In the genomic region with DNA sequence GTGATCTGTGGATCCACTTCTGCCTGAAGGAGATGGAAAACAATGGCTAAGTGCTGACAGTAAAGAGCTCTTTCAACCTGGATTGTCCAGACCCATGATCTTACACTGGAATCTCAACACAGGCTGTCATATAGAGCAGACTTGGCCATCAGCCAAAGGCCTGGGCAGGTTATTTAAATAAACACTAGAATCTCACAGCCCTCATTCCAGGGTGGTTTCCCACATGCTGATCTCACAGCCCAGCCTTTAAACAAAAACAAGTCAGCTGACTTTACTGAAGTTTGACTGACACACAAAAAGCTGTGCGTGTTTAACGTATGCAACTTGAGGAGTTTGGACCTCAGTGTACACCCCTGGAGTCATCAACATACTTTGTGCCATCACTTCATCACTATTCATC, we compare ENCODE assay signal across 13 cellular contexts. TPM values are rescaled to one million over a fixed set of nuclear protein-coding genes. Genes with fewer than 3 reads are reported as not detected.
DNase-seq lines count a peak whose midpoint lies in the region; ATAC-seq and TF ChIP-seq lines count a peak whose summit lies in the region.
"Had no signal": no experiment of that assay in that cellular context is flagged by ENCODE, and none has a peak within 500 bp of the region (broad histone marks: within the 10 kb centered on the region; RNA-seq: fewer than 3 reads in every experiment).

No MANE protein-coding gene starts in this region.

- no peaks in the 10 kb centered on the region for H3K27me3 Mint-ChIP-seq in WTC11 (ENCODE audit: low read depth)

- H3K4me1 Mint-ChIP-seq in WTC11 = peaks cover 15% of the 10 kb centered on the region

- no peak overlapping the region for H3K4me3 Mint-ChIP-seq in WTC11
- H3K4me3 Mint-ChIP-seq: HFFc6 had no signal

- no peak overlapping the region for H3K4me3 ChIP-seq in BE2C (ENCODE audit: low read depth, low read length)
- H3K4me3 ChIP-seq: left ventricle myocardium inferior had no signal

- H3K27me3 ChIP-seq in BE2C = no peaks in the 10 kb centered on the region

- H3K9me3 Mint-ChIP-seq in WTC11 = no peaks in the 10 kb centered on the region
- H3K9me3 Mint-ChIP-seq: HFFc6 had no signal

- peaks cover 17% of the 10 kb centered on the region for H3K4me1 ChIP-seq in BE2C

- ATAC-seq in WTC11 = no peak
- no peak for ATAC-seq in HG03521 (IDR thresholded peaks at IDR 0.05; ENCODE audit: unreplicated experiment)

- TF ChIP-seq CTCF in BE2C (IDR thresholded peaks at IDR 0.05; ENCODE audit: low read depth, low read length) (no peak), WTC11 (IDR thresholded peaks at IDR 0.05) (no peak)

- no peaks in the 10 kb centered on the region for H3K36me3 Mint-ChIP-seq in WTC11

- CTCF ChIA-PET in WTC11 (lab: Charles Lee) = interaction anchor here (1.2 kb wide), 1 partner anchor 433 kb away, joined by 4 read pairs; no protein-coding TSS in a partner anchor

- DNase-seq in BE2C = peak; percentile 76
- peak; percentile 54 for DNase-seq in HT-29 (ENCODE audit: low spot score)
- peak; percentile 70 for DNase-seq in RPMI7951 (ENCODE audit: low read depth)
- peak; percentile 24 for DNase-seq in kidney glomerular epithelial cell (lab: John Stamatoyannopoulos, UW)
- no peak for DNase-seq in WTC11 (ENCODE audit: low spot score)
- no peak for DNase-seq in activated T-cell treated with anti-CD3 and anti-CD28 coated beads, Interleukin-2, amount 50 U/mL, for 1 hour
- DNase-seq in SKM-1 (lab: John Stamatoyannopoulos, UW; ENCODE audit: unreplicated experiment) = no peak
- DNase-seq: activated CD4-positive, CD25-positive, alpha-beta regulatory T cell; HFFc6; left ventricle myocardium inferior; NCI-H2081; stimulated activated CD4-positive, alpha-beta T cell treated with anti-CD3 and anti-CD28 coated beads, Interleukin-4, amount 100 ng/mL, for 4 hours had no signal

- H3K27ac Mint-ChIP-seq in WTC11 = no peak overlapping the region
- H3K27ac Mint-ChIP-seq: HFFc6 had no signal

- no peaks in the 10 kb centered on the region for H3K9me3 ChIP-seq in BE2C
- H3K9me3 ChIP-seq: left ventricle myocardium inferior had no signal

- no peaks in the 10 kb centered on the region for H3K36me3 ChIP-seq in BE2C
- H3K36me3 ChIP-seq: left ventricle myocardium inferior had no signal

- POLR2A ChIA-PET in WTC11 (lab: Charles Lee) = no interaction called here

TF ChIP-seq in WTC11, 78 proteins besides CTCF, POLR2A, EP300 and RAD21:
- TF ChIP-seq MAX (CRISPR knock-in tag; IDR thresholded peaks at IDR 0.05) = no peak
- TF ChIP-seq OVOL2 (CRISPR knock-in tag; IDR thresholded peaks at IDR 0.05; ENCODE audit: borderline replicate concordance) = no peak
- no peak for TF ChIP-seq ZMAT4 (CRISPR knock-in tag; IDR thresholded peaks at IDR 0.05)
- no peak for TF ChIP-seq IRF1 (CRISPR knock-in tag; IDR thresholded peaks at IDR 0.05)
- TF ChIP-seq NR2C2 (CRISPR knock-in tag; IDR thresholded peaks at IDR 0.05) = no peak
- TF ChIP-seq NFYB (CRISPR knock-in tag; conservative IDR thresholded peaks at IDR 0.05; ENCODE audit: low read depth) = no peak
- no peak for TF ChIP-seq SMAD3 (CRISPR knock-in tag; IDR thresholded peaks at IDR 0.05; ENCODE audit: borderline replicate concordance)
- TF ChIP-seq IRF2 (CRISPR knock-in tag; IDR thresholded peaks at IDR 0.05; ENCODE audit: borderline replicate concordance, low read depth) = no peak
- no peak for TF ChIP-seq ZNF396 (CRISPR knock-in tag; IDR thresholded peaks at IDR 0.05; ENCODE audit: borderline replicate concordance)

RNA-seq across cellular contexts. Expression of gene SYNDIG1, which starts 28.4 kb away (rescaled TPM):
- polyA plus RNA-seq in BE2C (2012; ENCODE audit: insufficient read depth, insufficient read length, low read depth) = 0.80 TPM
- not detected in 2 replicates for total RNA-seq in HT-29 (2014; rRNA removed; shearing (Covaris generic))
- total RNA-seq in RPMI7951 (2014; rRNA removed; shearing (Covaris generic)) = 10.2 and 12.6 TPM in 2 replicates
- total RNA-seq in WTC11 (2021) = 5.0 to 6.4 TPM (median 6.0 TPM) in 3 replicates

Comparison
In these comparisons a context has a peak if more than half of its experiments do, and no peak if none do; other contexts are left out.
1. DNase-seq: peak in BE2C (single experiment), HT-29 (single experiment), RPMI7951 (single experiment) and kidney glomerular epithelial cell (single experiment); none in WTC11 (single experiment), activated T-cell treated with anti-CD3 and anti-CD28 coated beads, Interleukin-2, amount 50 U/mL, for 1 hour (single experiment) and SKM-1 (single experiment).